In the genomic region with DNA sequence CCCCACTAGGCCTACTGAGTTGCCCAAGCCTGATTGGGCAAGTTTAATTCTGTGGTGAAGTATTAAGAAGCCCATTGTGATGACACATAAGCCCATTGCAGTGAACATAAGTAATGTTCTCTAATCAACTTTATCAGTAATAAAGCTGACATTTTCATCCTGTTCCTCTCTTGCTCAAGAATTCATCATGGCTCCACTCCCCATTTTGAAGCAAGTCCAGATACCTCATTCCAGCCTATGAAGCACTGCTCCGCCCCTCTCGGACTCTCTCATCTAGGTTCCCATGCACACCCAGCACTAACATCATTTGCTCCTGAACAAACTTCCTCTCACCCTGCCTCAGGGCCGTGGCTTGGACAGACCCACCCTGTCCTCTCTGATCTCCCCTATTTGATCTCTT, we compare ENCODE assay signal across 18 cellular contexts. TPM values are rescaled to one million over a fixed set of nuclear protein-coding genes. Genes with fewer than 3 reads are reported as not detected.
DNase-seq lines count a peak whose midpoint lies in the region; ATAC-seq and TF ChIP-seq lines count a peak whose summit lies in the region.
"Had no signal": no experiment of that assay in that cellular context is flagged by ENCODE, and none has a peak within 500 bp of the region (broad histone marks: within the 10 kb centered on the region; RNA-seq: fewer than 3 reads in every experiment).

No MANE protein-coding gene starts in this region.

- H3K27me3 ChIP-seq in H7 (ENCODE audit: control insufficient read depth, insufficient read depth, low read length) (no peaks in the 10 kb centered on the region), spleen (replicated peaks in 1 of 7) (no peaks in the 10 kb centered on the region)

- WGBS in spleen, 5 donors: 62 to 96% (median 83%) methylated on average over 3 of the region's 3 CpGs

- peaks cover 2% of the 10 kb centered on the region for H3K36me3 ChIP-seq in H7 (replicated peaks; ENCODE audit: control insufficient read depth, insufficient read depth, low read length)
- no peaks in the 10 kb centered on the region for H3K36me3 ChIP-seq in spleen
- H3K36me3 ChIP-seq: HAP-1 had no signal

- H3K36me3 Mint-ChIP-seq in glutamatergic neuron (ENCODE audit: unreplicated experiment): peaks cover 34% of the 10 kb centered on the region

- no peaks in the 10 kb centered on the region for H3K9me3 ChIP-seq in spleen
- H3K9me3 ChIP-seq: Caco-2, HAP-1 had no signal

- peaks cover 71% of the 10 kb centered on the region for H3K4me1 Mint-ChIP-seq in glutamatergic neuron (ENCODE audit: low read depth, unreplicated experiment)

- H3K4me3 Mint-ChIP-seq in glutamatergic neuron (ENCODE audit: unreplicated experiment): peak overlapping the region; percentile 21
- H3K4me3 Mint-ChIP-seq: CD4-positive, alpha-beta T cell had no signal

- peaks cover 0 to 27% (median 6%) of the 10 kb centered on the region in 6 donors for H3K4me1 ChIP-seq in spleen
- H3K4me1 ChIP-seq: Caco-2, HAP-1 had no signal

- ATAC-seq in GM18861 (IDR thresholded peaks at IDR 0.05; ENCODE audit: unreplicated experiment) (no peak), HG03159 (IDR thresholded peaks at IDR 0.05; ENCODE audit: unreplicated experiment) (no peak)

- H3K4me3 ChIP-seq in H7 (ENCODE audit: insufficient read depth, low read depth, low read length): no peak overlapping the region
- no peak overlapping the region for H3K4me3 ChIP-seq in cardiac fibroblast (replicated peaks in 1 of 2; ENCODE audit: low read depth in 2 of 2, low read length in 2 of 2)
- no peak overlapping the region for H3K4me3 ChIP-seq in spleen
- H3K4me3 ChIP-seq: HAP-1 had no signal

- H3K27ac ChIP-seq in spleen: no peak overlapping the region
- H3K27ac ChIP-seq: C4-2B had no signal

- DNase-seq in H7 (peak; percentile 5), cardiac fibroblast (ENCODE audit: low read depth in 2 of 2) (peak; percentile 7 to 28), glutamatergic neuron (no peak), spleen (peak; percentile 9), cortex of kidney (lab: John Stamatoyannopoulos, UW) (no peak)
- DNase-seq: AML-193; Caco-2; CD4-positive, alpha-beta T cell; DMS153; DMS79; GDM1; GOT3 had no signal

- H3K27me3 Mint-ChIP-seq in glutamatergic neuron (ENCODE audit: unreplicated experiment): peaks cover 27% of the 10 kb centered on the region
- H3K27me3 Mint-ChIP-seq: CD4-positive, alpha-beta T cell had no signal

- intact Hi-C loops in spleen (cut with DNase I; ENCODE audit: low total_unique reads): no loop called here

- TF ChIP-seq CTCF in cardiac fibroblast (IDR thresholded peaks at IDR 0.05; ENCODE audit: low read depth, low read length): no peak
- no peak for TF ChIP-seq CTCF in glutamatergic neuron (IDR thresholded peaks at IDR 0.05; ENCODE audit: partially characterized antibody, unreplicated experiment)
- no peak for TF ChIP-seq CTCF in spleen (IDR thresholded peaks at IDR 0.05 in 8 of 11, conservative IDR thresholded peaks at IDR 0.05 in 3 of 11)

- H3K27ac Mint-ChIP-seq in glutamatergic neuron (ENCODE audit: unreplicated experiment): no peak overlapping the region
- H3K27ac Mint-ChIP-seq: CD4-positive, alpha-beta T cell had no signal

- TF ChIP-seq POLR2A in spleen (IDR thresholded peaks at IDR 0.05): no peak

- peaks cover 30% of the 10 kb centered on the region for H3K9me3 Mint-ChIP-seq in glutamatergic neuron (ENCODE audit: unreplicated experiment)
- H3K9me3 Mint-ChIP-seq: CD4-positive, alpha-beta T cell had no signal

RNA-seq across cellular contexts. Expression of a gene that starts 10.5 kb away (rescaled TPM):
- total RNA-seq in H7 (2014; rRNA removed; shearing (Covaris generic)): 40.0 and 56.4 TPM in 2 replicates
- total RNA-seq in glutamatergic neuron (ENCODE audit: unreplicated experiment) (309 TPM), spleen (1 to 10 TPM; 5.1 to 8.8 (median 5.8) TPM)
- 1 to 10 TPM; 1.9 to 4.3 (median 2.4) TPM for polyA plus RNA-seq in spleen

RNA-seq across cellular contexts. Expression of a gene that starts 47.5 kb away (rescaled TPM):
- total RNA-seq in H7 (2014; rRNA removed; shearing (Covaris generic)): 0.24 and 0.37 TPM in 2 replicates
- total RNA-seq in glutamatergic neuron (ENCODE audit: unreplicated experiment): not detected
- under 1 TPM in 2 of 7 donors, not detected in 5; 0.09 to 0.28 TPM for total RNA-seq in spleen
- polyA plus RNA-seq in spleen: under 1 TPM; 0.04 to 0.19 (median 0.06) TPM

RNA-seq across cellular contexts. Expression of a gene that starts 47.6 kb away (rescaled TPM):
- 0.07 TPM in 1 of 2 replicates, not detected in the other for total RNA-seq in H7 (2014; rRNA removed; shearing (Covaris generic))
- not detected for total RNA-seq in glutamatergic neuron (ENCODE audit: unreplicated experiment)
- under 1 TPM in 2 of 7 donors, not detected in 5; 0.30 to 0.38 TPM for total RNA-seq in spleen
- under 1 TPM; 0.03 to 0.10 (median 0.04) TPM for polyA plus RNA-seq in spleen
- total RNA-seq: Caco-2, Daoy had no signal
- polyA plus RNA-seq: BJ had no signal

Comparison
In these comparisons a context has a peak if more than half of its experiments do, and no peak if none do; other contexts are left out.
1. DNase-seq: peak in H7 (single experiment), cardiac fibroblast (2 of 2) and spleen (single experiment); none in glutamatergic neuron (single experiment) and cortex of kidney (single experiment).